ENCODE assay signal across 1 cellular context in genomic region chr12:120453977-120454376, GRCh38.
TF ChIP-seq lines count a peak whose summit lies in the region.

No MANE protein-coding gene starts in this region.

TF ChIP-seq in K562, 482 proteins besides CTCF, POLR2A, EP300 and RAD21 (continued from another document):
- no peak for TF ChIP-seq ZBTB40 (IDR thresholded peaks at IDR 0.05)
- TF ChIP-seq ZBTB40 (CRISPR knock-in tag; IDR thresholded peaks at IDR 0.05), result no peak
- no peak for TF ChIP-seq NR0B1 (IDR thresholded peaks at IDR 0.05; ENCODE audit: partially characterized antibody)
- peak; percentile 88 for TF ChIP-seq C11orf30 (IDR thresholded peaks at IDR 0.05; ENCODE audit: low read depth)
- no peak for TF ChIP-seq ZNF592 (IDR thresholded peaks at IDR 0.05)
- TF ChIP-seq POLR2AphosphoS5 (IDR thresholded peaks at IDR 0.05; ENCODE audit: control insufficient read depth, insufficient read depth, low read depth, low read length), result no peak
- no peak for TF ChIP-seq ZNF511 (CRISPR knock-in tag; IDR thresholded peaks at IDR 0.05)
- no peak for TF ChIP-seq CBX1 (IDR thresholded peaks at IDR 0.05; ENCODE audit: low read depth)
- TF ChIP-seq ZNF316 (IDR thresholded peaks at IDR 0.05), result peak; percentile 92
- TF ChIP-seq CCAR2 (IDR thresholded peaks at IDR 0.05; ENCODE audit: low read depth, low read length), result no peak
- no peak for TF ChIP-seq HMBOX1 (IDR thresholded peaks at IDR 0.05)
- TF ChIP-seq BRCA1 (IDR thresholded peaks at IDR 0.05), result no peak
- TF ChIP-seq BRCA1 (CRISPR knock-in tag; IDR thresholded peaks at IDR 0.05), result no peak
- TF ChIP-seq NBN (IDR thresholded peaks at IDR 0.05; ENCODE audit: low read depth), result no peak
- TF ChIP-seq PURB (CRISPR knock-in tag; IDR thresholded peaks at IDR 0.05; ENCODE audit: low read depth), result no peak
- TF ChIP-seq ZNF124 (CRISPR knock-in tag; IDR thresholded peaks at IDR 0.05), result no peak
- no peak for TF ChIP-seq ZHX1 (conservative IDR thresholded peaks at IDR 0.05; ENCODE audit: low read length)
- 0 out of 2 replicates have a peak, but pooled peaks have one; percentile 13 for TF ChIP-seq ILF3 (IDR thresholded peaks at IDR 0.05; ENCODE audit: borderline replicate concordance)
- no peak for TF ChIP-seq ZNF23 (CRISPR knock-in tag; IDR thresholded peaks at IDR 0.05)
- 0 out of 2 replicates have a peak, but pooled peaks have one; percentile 21 for TF ChIP-seq KLF16 (IDR thresholded peaks at IDR 0.05)
TF ChIP-seq in K562: peak in this region for 8.
